ENCODE assay signal across 16 cellular contexts in the genomic region with DNA sequence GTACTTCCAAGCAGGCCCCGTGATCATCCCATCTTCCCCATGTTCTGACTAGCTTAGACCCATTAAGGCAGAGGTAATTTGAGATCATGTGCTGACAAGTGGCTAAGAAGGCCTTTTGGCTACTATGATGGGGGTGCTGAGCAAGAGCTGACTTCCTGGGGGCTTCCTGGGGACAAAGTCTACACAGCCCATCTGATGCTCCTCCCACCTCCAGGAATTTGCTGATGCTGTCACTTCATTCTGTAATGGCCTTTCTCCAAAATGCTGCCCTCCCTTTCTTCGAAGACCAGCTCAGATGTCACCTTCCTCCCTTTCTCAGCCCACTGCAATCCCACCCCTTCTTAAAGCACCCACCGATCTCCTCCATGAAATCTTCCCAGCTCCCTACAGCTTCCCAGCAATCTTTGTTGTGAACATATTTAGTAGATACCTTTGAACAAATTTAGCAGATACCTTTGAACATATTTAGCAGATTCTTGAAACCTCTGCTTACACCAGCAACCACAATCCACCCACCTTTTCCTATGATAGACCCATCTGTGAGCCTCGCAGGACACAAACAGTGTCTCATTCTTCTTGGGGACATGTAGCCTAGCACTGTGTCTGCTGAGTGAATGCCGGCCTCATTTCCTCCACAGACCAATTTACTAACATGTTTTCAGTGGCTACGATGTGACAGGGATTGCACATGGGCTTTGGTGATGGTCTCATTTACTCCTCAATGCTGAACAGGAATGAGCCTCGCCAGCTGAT.
A peak's percentile ranks its signal among the peaks of the same experiment; 100 is the strongest.
DNase-seq lines count a peak whose midpoint lies in the region; ATAC-seq lines count a peak whose summit lies in the region.
"Had no signal": no experiment of that assay in that cellular context is flagged by ENCODE, and none has a peak within 500 bp of the region (broad histone marks: within the 10 kb centered on the region; RNA-seq: fewer than 3 reads in every experiment).

No MANE protein-coding gene starts in this region.

- no peaks in the 10 kb centered on the region for H3K9me3 Mint-ChIP-seq in stimulated activated effector memory CD8-positive, alpha-beta T cell treated with anti-CD3 and anti-CD28 coated beads, Interleukin-12 subunit alpha, Interleukin-12 subunit beta, amount 100 ng/mL, for 72 hours
- H3K9me3 Mint-ChIP-seq: activated T-cell treated with anti-CD3 and anti-CD28 coated beads, Interleukin-2, amount 50 U/mL, for 24 hours; dendritic cell treated with granulocyte-macrophage colony-stimulating factor and Interleukin-4, amounts not matched to agents 40 ng/mL and 50 ng/mL, for 4 days; naive thymus-derived CD4-positive, alpha-beta T cell had no signal

- H3K4me3 Mint-ChIP-seq in stimulated activated effector memory CD8-positive, alpha-beta T cell treated with anti-CD3 and anti-CD28 coated beads, Interleukin-12 subunit alpha, Interleukin-12 subunit beta, amount 100 ng/mL, for 72 hours, result no peak overlapping the region
- H3K4me3 Mint-ChIP-seq: activated T-cell treated with anti-CD3 and anti-CD28 coated beads, Interleukin-2, amount 50 U/mL, for 24 hours; dendritic cell treated with granulocyte-macrophage colony-stimulating factor and Interleukin-4, amounts not matched to agents 40 ng/mL and 50 ng/mL, for 4 days; naive thymus-derived CD4-positive, alpha-beta T cell had no signal

- H3K27ac Mint-ChIP-seq in stimulated activated effector memory CD8-positive, alpha-beta T cell treated with anti-CD3 and anti-CD28 coated beads, Interleukin-12 subunit alpha, Interleukin-12 subunit beta, amount 100 ng/mL, for 72 hours, result no peak overlapping the region
- H3K27ac Mint-ChIP-seq: activated T-cell treated with anti-CD3 and anti-CD28 coated beads, Interleukin-2, amount 50 U/mL, for 24 hours; dendritic cell treated with granulocyte-macrophage colony-stimulating factor and Interleukin-4, amounts not matched to agents 40 ng/mL and 50 ng/mL, for 4 days; naive thymus-derived CD4-positive, alpha-beta T cell had no signal

- H3K4me1 Mint-ChIP-seq in stimulated activated effector memory CD8-positive, alpha-beta T cell treated with anti-CD3 and anti-CD28 coated beads, Interleukin-12 subunit alpha, Interleukin-12 subunit beta, amount 100 ng/mL, for 72 hours, result no peaks in the 10 kb centered on the region

- H3K36me3 Mint-ChIP-seq in stimulated activated effector memory CD8-positive, alpha-beta T cell treated with anti-CD3 and anti-CD28 coated beads, Interleukin-12 subunit alpha, Interleukin-12 subunit beta, amount 100 ng/mL, for 72 hours, result no peaks in the 10 kb centered on the region
- H3K36me3 Mint-ChIP-seq: naive thymus-derived CD4-positive, alpha-beta T cell had no signal

- no peak for DNase-seq in stimulated activated effector memory CD8-positive, alpha-beta T cell treated with anti-CD3 and anti-CD28 coated beads, Interleukin-12 subunit alpha, Interleukin-12 subunit beta, amount 100 ng/mL, for 72 hours (ENCODE audit: low spot score in 2 of 2)
- DNase-seq in activated effector memory CD4-positive, alpha-beta T cell treated with Interleukin-2 at 50 U/mL for 16 hours, result no peak
- no peak for DNase-seq in NAMALWA (ENCODE audit: low spot score)
- DNase-seq in foreskin melanocyte, result no peak
- DNase-seq: activated CD4-positive, alpha-beta T cell treated with anti-CD3 and anti-CD28 coated beads for 4 hours; activated T-cell treated with anti-CD3 and anti-CD28 coated beads, Interleukin-2, amount 50 U/mL, for 24 hours; anterior cingulate cortex; C1 segment of cervical spinal cord; left ventricle myocardium superior; naive thymus-derived CD4-positive, alpha-beta T cell; substantia nigra; T-helper 1 cell had no signal

- ATAC-seq in GM18858 (IDR thresholded peaks at IDR 0.05; ENCODE audit: unreplicated experiment), result peak; percentile 93
- peak; percentile 74 for ATAC-seq in GM21717 (IDR thresholded peaks at IDR 0.05; ENCODE audit: unreplicated experiment)
- peak; percentile 54 for ATAC-seq in HG03159 (IDR thresholded peaks at IDR 0.05; ENCODE audit: unreplicated experiment)
- ATAC-seq in stimulated activated effector memory CD8-positive, alpha-beta T cell treated with anti-CD3 and anti-CD28 coated beads, Interleukin-12 subunit alpha, Interleukin-12 subunit beta, amount 100 ng/mL, for 72 hours, result peak; percentile 35
- ATAC-seq: left ventricle myocardium superior; naive thymus-derived CD4-positive, alpha-beta T cell had no signal

Comparison
In these comparisons a context has a peak if more than half of its experiments do, and no peak if none do; other contexts are left out.
1. ATAC-seq: peak in every context shown above with its lines; median percentile 93 in GM18858; 74 in GM21717; 54 in HG03159; 35 in stimulated activated effector memory CD8-positive, alpha-beta T cell treated with anti-CD3 and anti-CD28 coated beads, Interleukin-12 subunit alpha, Interleukin-12 subunit beta, amount 100 ng/mL, for 72 hours.